Comparison of ENCODE assay signal across 22 cellular contexts in the genomic region with DNA sequence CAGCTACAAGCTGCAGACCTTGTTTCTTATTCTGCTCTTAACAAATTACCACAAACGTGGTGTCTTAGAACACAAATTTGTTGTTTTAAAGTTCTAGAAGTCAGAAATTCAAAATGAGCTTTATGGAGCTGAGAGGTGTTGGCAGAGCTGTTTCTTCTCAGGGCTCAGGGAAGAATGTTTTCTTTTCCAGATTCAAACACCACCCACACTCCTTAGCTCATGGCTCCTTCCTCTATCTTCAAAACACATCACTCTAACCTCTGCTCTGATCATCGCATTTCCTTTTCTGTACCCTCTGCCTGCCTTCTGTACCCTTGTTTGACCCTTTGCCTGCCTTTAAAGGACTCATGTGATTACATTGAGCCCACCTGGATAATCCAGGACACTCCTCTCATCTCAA. TPM values are rescaled to one million over a fixed set of nuclear protein-coding genes. Genes with fewer than 3 reads are reported as not detected.
"Had no signal": no experiment of that assay in that cellular context is flagged by ENCODE, and none has a peak within 500 bp of the region (broad histone marks: within the 10 kb centered on the region; RNA-seq: fewer than 3 reads in every experiment).

No MANE protein-coding gene starts in this region.

- DNase-seq: activated CD4-positive, alpha-beta T cell treated with anti-CD3 and anti-CD28 coated beads, Interleukin-2, amount 50 U/mL, for 1 hour; activated CD8-positive, alpha-beta memory T cell treated with anti-CD3 and anti-CD28 coated beads, Interleukin-2, amount 50 U/mL, for 4 hours; activated effector memory CD4-positive, alpha-beta T cell treated with Interleukin-2 at 50 U/mL for 16 hours; activated naive CD4-positive, alpha-beta T cell treated with anti-CD3 and anti-CD28 coated beads, Interleukin-2, amount 10 ng/mL, durations not matched to agents 7 days and 5 days; activated naive CD8-positive, alpha-beta T cell treated with anti-CD3 and anti-CD28 coated beads, Interleukin-2, amount 50 U/mL, for 24 hours; activated T-cell treated with anti-CD3 and anti-CD28 coated beads, Interleukin-2, amount 50 U/mL, for 48 hours; anterior cingulate cortex; cortex of kidney; gastrocnemius medialis; head of caudate nucleus; kidney; mesenchymal stem cell; natural killer cell; stimulated activated naive B cell treated with anti-CD40 and anti-IgM and Interleukin-4, amounts not matched to agents 10 μg/mL and 1 μg/mL and 100 μg/mL, for 72 hours; transverse colon had no signal

- H3K36me3 Mint-ChIP-seq: activated naive CD4-positive, alpha-beta T cell treated with anti-CD3 and anti-CD28 coated beads, Interleukin-2, amount 10 ng/mL, durations not matched to agents 7 days and 5 days; natural killer cell; stimulated activated naive B cell treated with anti-CD40 and anti-IgM and Interleukin-4, amounts not matched to agents 10 μg/mL and 1 μg/mL and 100 μg/mL, for 72 hours had no signal

- H3K27ac Mint-ChIP-seq: activated naive CD4-positive, alpha-beta T cell treated with anti-CD3 and anti-CD28 coated beads, Interleukin-2, amount 10 ng/mL, durations not matched to agents 7 days and 5 days; activated naive CD8-positive, alpha-beta T cell treated with anti-CD3 and anti-CD28 coated beads, Interleukin-2, amount 50 U/mL, for 24 hours; natural killer cell; stimulated activated naive B cell treated with anti-CD40 and anti-IgM and Interleukin-4, amounts not matched to agents 10 μg/mL and 1 μg/mL and 100 μg/mL, for 72 hours; T-helper 1 cell treated with Interleukin-12 subunit alpha and Interleukin-12 subunit beta and Interleukin-4 antibody, amounts not matched to agents 30 μg/mL and 1 μg/mL, for 36 hours had no signal

- H3K27ac ChIP-seq: breast epithelium, gastrocnemius medialis, neutrophil, transverse colon had no signal

- ATAC-seq: activated CD4-positive, CD25-positive, alpha-beta regulatory T cell treated with anti-CD3 and anti-CD28 coated beads, Interleukin-2, amount 50 U/mL, for 24 hours; activated naive CD8-positive, alpha-beta T cell treated with anti-CD3 and anti-CD28 coated beads, Interleukin-2, amount 50 U/mL, for 24 hours; esophagus mucosa; gastrocnemius medialis; natural killer cell; stimulated activated naive B cell treated with anti-CD40 and anti-IgM and Interleukin-4, amounts not matched to agents 10 μg/mL and 1 μg/mL and 100 μg/mL, for 72 hours had no signal

- H3K4me3 Mint-ChIP-seq: activated naive CD4-positive, alpha-beta T cell treated with anti-CD3 and anti-CD28 coated beads, Interleukin-2, amount 10 ng/mL, durations not matched to agents 7 days and 5 days; activated naive CD8-positive, alpha-beta T cell treated with anti-CD3 and anti-CD28 coated beads, Interleukin-2, amount 50 U/mL, for 24 hours; natural killer cell; stimulated activated naive B cell treated with anti-CD40 and anti-IgM and Interleukin-4, amounts not matched to agents 10 μg/mL and 1 μg/mL and 100 μg/mL, for 72 hours; T-helper 1 cell treated with Interleukin-12 subunit alpha and Interleukin-12 subunit beta and Interleukin-4 antibody, amounts not matched to agents 30 μg/mL and 1 μg/mL, for 36 hours had no signal

- H3K9me3 ChIP-seq: breast epithelium, gastrocnemius medialis, neutrophil, transverse colon had no signal

- H3K9me3 Mint-ChIP-seq: activated naive CD4-positive, alpha-beta T cell treated with anti-CD3 and anti-CD28 coated beads, Interleukin-2, amount 10 ng/mL, durations not matched to agents 7 days and 5 days; activated naive CD8-positive, alpha-beta T cell treated with anti-CD3 and anti-CD28 coated beads, Interleukin-2, amount 50 U/mL, for 24 hours; natural killer cell; T-helper 1 cell treated with Interleukin-12 subunit alpha and Interleukin-12 subunit beta and Interleukin-4 antibody, amounts not matched to agents 30 μg/mL and 1 μg/mL, for 36 hours had no signal

- H3K27me3 Mint-ChIP-seq: activated naive CD8-positive, alpha-beta T cell treated with anti-CD3 and anti-CD28 coated beads, Interleukin-2, amount 50 U/mL, for 24 hours; stimulated activated naive B cell treated with anti-CD40 and anti-IgM and Interleukin-4, amounts not matched to agents 10 μg/mL and 1 μg/mL and 100 μg/mL, for 72 hours had no signal

- H3K27me3 ChIP-seq: breast epithelium, gastrocnemius medialis, neutrophil had no signal

- H3K4me3 ChIP-seq: breast epithelium, gastrocnemius medialis, transverse colon had no signal

- H3K4me1 ChIP-seq: breast epithelium, gastrocnemius medialis, transverse colon had no signal

- H3K4me1 Mint-ChIP-seq: activated naive CD4-positive, alpha-beta T cell treated with anti-CD3 and anti-CD28 coated beads, Interleukin-2, amount 10 ng/mL, durations not matched to agents 7 days and 5 days; activated naive CD8-positive, alpha-beta T cell treated with anti-CD3 and anti-CD28 coated beads, Interleukin-2, amount 50 U/mL, for 24 hours; natural killer cell; stimulated activated naive B cell treated with anti-CD40 and anti-IgM and Interleukin-4, amounts not matched to agents 10 μg/mL and 1 μg/mL and 100 μg/mL, for 72 hours had no signal

- H3K36me3 ChIP-seq: breast epithelium, gastrocnemius medialis, neutrophil, transverse colon had no signal

RNA-seq across cellular contexts. Expression of gene ITLN1, which starts 26.9 kb away (rescaled TPM):
- total RNA-seq: esophagus mucosa, kidney, natural killer cell, renal cortical epithelial cell had no signal

RNA-seq across cellular contexts. Expression of gene ITLN2, which starts 42.7 kb away (rescaled TPM):
- total RNA-seq: gastrocnemius medialis, kidney, natural killer cell, renal cortical epithelial cell, subcutaneous adipose tissue, transverse colon had no signal

RNA-seq across cellular contexts. Expression of gene CD244, which starts 49.2 kb away (rescaled TPM):
- total RNA-seq: gastrocnemius medialis, renal cortical epithelial cell had no signal
